In the genomic region with DNA sequence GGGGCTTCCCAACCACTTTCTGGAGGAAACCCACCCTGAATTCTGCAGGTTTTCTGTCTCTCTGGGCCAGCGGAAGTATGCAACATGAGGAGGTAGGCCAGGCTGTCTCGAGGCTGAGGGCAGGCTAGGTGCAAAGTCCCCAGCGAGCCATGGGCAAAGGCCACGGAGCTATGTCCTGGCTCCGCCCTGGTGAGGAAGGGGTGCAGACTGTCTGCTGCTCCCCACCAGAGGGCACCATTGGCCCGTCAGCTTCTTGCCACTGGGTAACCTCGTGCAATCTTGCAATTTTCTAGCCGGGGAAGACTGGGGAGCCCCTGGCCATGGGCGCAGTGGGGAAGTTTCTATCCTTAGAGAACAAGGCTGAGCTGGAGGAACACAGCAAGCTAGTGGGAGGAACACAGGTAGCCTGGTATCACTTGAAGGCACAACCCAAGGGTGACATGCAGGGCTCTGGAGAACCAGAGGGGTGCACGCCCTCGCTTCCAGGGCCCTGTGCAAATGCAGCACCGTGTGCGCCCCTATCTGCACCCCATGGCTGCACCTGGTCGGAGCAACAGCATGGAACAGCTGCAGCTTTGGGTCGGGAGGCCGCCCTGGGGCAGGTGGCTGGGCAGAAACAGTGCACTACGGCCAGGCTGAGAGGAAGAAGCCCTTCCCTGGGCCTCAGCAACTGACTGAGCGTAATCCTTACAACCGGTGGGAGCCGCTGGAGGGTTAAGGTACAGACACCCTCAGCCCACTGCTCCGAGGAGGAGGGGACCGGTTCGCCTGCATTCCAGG, we compare ENCODE assay signal across 8 cellular contexts. TPM values are rescaled to one million over a fixed set of nuclear protein-coding genes. Genes with fewer than 3 reads are reported as not detected.
DNase-seq lines count a peak whose midpoint lies in the region; ATAC-seq and TF ChIP-seq lines count a peak whose summit lies in the region.

No MANE protein-coding gene starts in this region.

- in situ Hi-C loops in transverse colon (cut with MboI; ENCODE audit: low pct_ligation_motif_present in 1 of 4, low pct_unique_long_range_greater_than_20kb in 1 of 4, low sequenced_read_pairs in 3 of 4): loop anchor here in 1 of 4 donors (5.0 kb wide), 1 partner anchor 44 kb away; no protein-coding TSS in a partner anchor

- no peak for TF ChIP-seq EP300 in transverse colon (IDR thresholded peaks at IDR 0.05; ENCODE audit: low read depth)

- no peaks in the 10 kb centered on the region for H3K36me3 ChIP-seq in DOHH2 (ENCODE audit: control insufficient read depth, low read length)
- peaks cover 0 to 13% of the 10 kb centered on the region in 2 experiments; a peak in 1 of 3 replicates for H3K36me3 ChIP-seq in HEK293 (ENCODE audit: control insufficient read depth in 2 of 2, insufficient read depth in 1 of 2, low read length in 2 of 2)
- H3K36me3 ChIP-seq in transverse colon: no peaks in the 10 kb centered on the region

- no peaks in the 10 kb centered on the region for H3K79me2 ChIP-seq in DOHH2 (ENCODE audit: control insufficient read depth, low read length)

- H3K27ac Mint-ChIP-seq in activated naive CD8-positive, alpha-beta T cell treated with anti-CD3 and anti-CD28 coated beads, Interleukin-2, amount 50 U/mL, for 24 hours: peak overlapping the region; percentile 47

- H3K4me3 Mint-ChIP-seq in activated naive CD8-positive, alpha-beta T cell treated with anti-CD3 and anti-CD28 coated beads, Interleukin-2, amount 50 U/mL, for 24 hours: no peak overlapping the region

- peaks cover 47% of the 10 kb centered on the region for H3K4me1 ChIP-seq in DOHH2 (ENCODE audit: control insufficient read depth, low read length)
- peaks cover 42% of the 10 kb centered on the region for H3K4me1 ChIP-seq in HEK293 (ENCODE audit: control insufficient read depth, insufficient read depth, low read length)
- peaks cover 63 to 98% (median 91%) of the 10 kb centered on the region in 4 donors for H3K4me1 ChIP-seq in transverse colon

- H4K20me1 ChIP-seq in DOHH2 (ENCODE audit: control insufficient read depth, insufficient read depth, low read depth, low read length): no peaks in the 10 kb centered on the region

- POLR2A ChIA-PET in HEK293 (lab: Yijun Ruan, JAX): interaction anchor here (0.7 to 10.5 kb wide), 7 partner anchors 21 to 63 kb away, joined by 3 to 194 read pairs (median 6); a partner anchor contains a TSS

- H3F3A ChIP-seq in DOHH2 (ENCODE audit: control insufficient read depth, insufficient read depth): no peaks in the 10 kb centered on the region; the same call in none of the 2 replicates

- no peaks in the 10 kb centered on the region for H3K9me3 Mint-ChIP-seq in activated naive CD8-positive, alpha-beta T cell treated with anti-CD3 and anti-CD28 coated beads, Interleukin-2, amount 50 U/mL, for 24 hours

- no peaks in the 10 kb centered on the region for H3K36me3 Mint-ChIP-seq in activated naive CD8-positive, alpha-beta T cell treated with anti-CD3 and anti-CD28 coated beads, Interleukin-2, amount 50 U/mL, for 24 hours (ENCODE audit: low read depth)

- no peaks in the 10 kb centered on the region for H3K27me3 Mint-ChIP-seq in activated naive CD8-positive, alpha-beta T cell treated with anti-CD3 and anti-CD28 coated beads, Interleukin-2, amount 50 U/mL, for 24 hours

- H3K9me2 ChIP-seq in DOHH2 (replicated peaks; ENCODE audit: control insufficient read depth, low read length): no peaks in the 10 kb centered on the region

- peak; percentile 94 for TF ChIP-seq CTCF in DOHH2 (IDR thresholded peaks at IDR 0.05; ENCODE audit: low read depth, low read length, poor library complexity, severe bottlenecking)
- TF ChIP-seq CTCF in HEK293 (tag by site-specific recombination; IDR thresholded peaks at IDR 0.05): peak; percentile 94
- peak; percentile 92 to 98 (median 95) for TF ChIP-seq CTCF in transverse colon (IDR thresholded peaks at IDR 0.05)

- intact Hi-C loops in cardiac septum (cut with DNase I) (loop anchor here (1.0 kb wide), 2 partner anchors 27 to 37 kb away; a partner anchor contains a TSS), transverse colon (cut with DNase I; ENCODE audit: low total_unique reads) (loop anchor here (2.0 kb wide), 1 partner anchor 36 kb away; a partner anchor contains a TSS)

- WGBS in transverse colon (ENCODE audit: low coverage in 1 of 2), 2 donors: 18% methylated on average over 21 of the region's 23 CpGs; no CpG with 5 or more reads in 1 of the 2 donors

- peaks cover 83% of the 10 kb centered on the region for H3K4me1 Mint-ChIP-seq in activated naive CD8-positive, alpha-beta T cell treated with anti-CD3 and anti-CD28 coated beads, Interleukin-2, amount 50 U/mL, for 24 hours

- H3K9me3 ChIP-seq in DOHH2 (ENCODE audit: control insufficient read depth, insufficient read depth, low read length): no peaks in the 10 kb centered on the region
- H3K9me3 ChIP-seq in HEK293 (ENCODE audit: control insufficient read depth, insufficient read depth, low read depth, low read length): no peaks in the 10 kb centered on the region
- no peaks in the 10 kb centered on the region for H3K9me3 ChIP-seq in transverse colon

- H3K4me3 ChIP-seq in DOHH2 (ENCODE audit: low read length): peak overlapping the region; percentile 39
- H3K4me3 ChIP-seq in HEK293 (ENCODE audit: low read depth, low read length): no peak overlapping the region
- no peak overlapping the region for H3K4me3 ChIP-seq in transverse colon

- H3K27ac ChIP-seq in DOHH2 (ENCODE audit: low read depth, low read length) (no peak overlapping the region), HEK293 (ENCODE audit: extremely low read depth, low read depth, low read length) (peak overlapping the region; percentile 4; the same call in 1 of the 2 replicates), transverse colon (peak overlapping the region; percentile 88 to 92 (median 90))

- peak overlapping the region; percentile 61 for H3K4me2 ChIP-seq in DOHH2 (ENCODE audit: low read length)

- DNase-seq in NCI-H1417 (lab: John Stamatoyannopoulos, UW) (peak; percentile 75 to 89 (median 86)), SW480 (ENCODE audit: low spot score) (peak; percentile 77), cardiac septum (ENCODE audit: low spot score) (peak; percentile 94), pons (ENCODE audit: low spot score) (peak; percentile 83), transverse colon (peak; percentile 94)
- DNase-seq in activated naive CD8-positive, alpha-beta T cell treated with anti-CD3 and anti-CD28 coated beads, Interleukin-2, amount 50 U/mL, for 24 hours: peak; percentile 92

- H3K27me3 ChIP-seq in DOHH2 (ENCODE audit: control insufficient read depth, low read length) (no peaks in the 10 kb centered on the region), transverse colon (no peaks in the 10 kb centered on the region)

- ATAC-seq in activated naive CD8-positive, alpha-beta T cell treated with anti-CD3 and anti-CD28 coated beads, Interleukin-2, amount 50 U/mL, for 24 hours: peak; percentile 81

- no peak for TF ChIP-seq POLR2A in transverse colon (IDR thresholded peaks at IDR 0.05)

- CTCF ChIA-PET in HEK293 (lab: Yijun Ruan, JAX): interaction anchor here (0.5 to 14.3 kb wide), 40 partner anchors 8 to 881 kb away, joined by 3 to 581 read pairs (median 6); a partner anchor contains a TSS

TF ChIP-seq in HEK293, 187 proteins besides CTCF, POLR2A, EP300 and RAD21 (continues in another document):
- TF ChIP-seq, protein P1, sequence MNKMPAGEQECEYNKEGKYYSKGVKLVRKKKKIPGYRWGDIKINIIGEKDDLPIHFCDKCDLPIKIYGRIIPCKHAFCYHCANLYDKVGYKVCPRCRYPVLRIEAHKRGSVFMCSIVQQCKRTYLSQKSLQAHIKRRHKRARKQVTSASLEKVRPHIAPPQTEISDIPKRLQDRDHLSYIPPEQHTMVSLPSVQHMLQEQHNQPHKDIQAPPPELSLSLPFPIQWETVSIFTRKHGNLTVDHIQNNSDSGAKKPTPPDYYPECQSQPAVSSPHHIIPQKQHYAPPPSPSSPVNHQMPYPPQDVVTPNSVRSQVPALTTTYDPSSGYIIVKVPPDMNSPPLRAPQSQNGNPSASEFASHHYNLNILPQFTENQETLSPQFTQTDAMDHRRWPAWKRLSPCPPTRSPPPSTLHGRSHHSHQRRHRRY (tag by site-specific recombination; IDR thresholded peaks at IDR 0.05): no peak
- TF ChIP-seq ZNF660 (tag by site-specific recombination; IDR thresholded peaks at IDR 0.05) (peak; percentile 61; the same call in 1 of the 2 replicates), ZBTB1 (tag by site-specific recombination; IDR thresholded peaks at IDR 0.05) (no peak), SETDB1 (IDR thresholded peaks at IDR 0.05; ENCODE audit: insufficient read length, low read length) (no peak), KLF9 (tag by site-specific recombination; IDR thresholded peaks at IDR 0.05; ENCODE audit: low read depth) (0 out of 2 replicates have a peak, but pooled peaks have one; percentile 26), ZNF549 (tag by site-specific recombination; IDR thresholded peaks at IDR 0.05) (no peak), ZNF777 (tag by site-specific recombination; IDR thresholded peaks at IDR 0.05; ENCODE audit: borderline replicate concordance) (no peak), ZNF521 (tag by site-specific recombination; IDR thresholded peaks at IDR 0.05) (no peak), BCL11A (tag by site-specific recombination; IDR thresholded peaks at IDR 0.05; ENCODE audit: low read depth) (no peak), ZNF155 (tag by site-specific recombination; IDR thresholded peaks at IDR 0.05) (no peak)
- TF ChIP-seq, protein P2, sequence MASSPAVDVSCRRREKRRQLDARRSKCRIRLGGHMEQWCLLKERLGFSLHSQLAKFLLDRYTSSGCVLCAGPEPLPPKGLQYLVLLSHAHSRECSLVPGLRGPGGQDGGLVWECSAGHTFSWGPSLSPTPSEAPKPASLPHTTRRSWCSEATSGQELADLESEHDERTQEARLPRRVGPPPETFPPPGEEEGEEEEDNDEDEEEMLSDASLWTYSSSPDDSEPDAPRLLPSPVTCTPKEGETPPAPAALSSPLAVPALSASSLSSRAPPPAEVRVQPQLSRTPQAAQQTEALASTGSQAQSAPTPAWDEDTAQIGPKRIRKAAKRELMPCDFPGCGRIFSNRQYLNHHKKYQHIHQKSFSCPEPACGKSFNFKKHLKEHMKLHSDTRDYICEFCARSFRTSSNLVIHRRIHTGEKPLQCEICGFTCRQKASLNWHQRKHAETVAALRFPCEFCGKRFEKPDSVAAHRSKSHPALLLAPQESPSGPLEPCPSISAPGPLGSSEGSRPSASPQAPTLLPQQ (tag by site-specific recombination; IDR thresholded peaks at IDR 0.05): peak; percentile 38; the same call in 1 of the 2 replicates
- TF ChIP-seq, protein P3, sequence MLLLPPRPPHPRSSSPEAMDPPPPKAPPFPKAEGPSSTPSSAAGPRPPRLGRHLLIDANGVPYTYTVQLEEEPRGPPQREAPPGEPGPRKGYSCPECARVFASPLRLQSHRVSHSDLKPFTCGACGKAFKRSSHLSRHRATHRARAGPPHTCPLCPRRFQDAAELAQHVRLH (tag by site-specific recombination; IDR thresholded peaks at IDR 0.05): no peak

RNA-seq across cellular contexts. Expression of a gene that starts 27.6 kb away (rescaled TPM):
- total RNA-seq in cardiac septum (594 TPM), transverse colon (1,000 to 10,000 TPM in 3 of 4 donors, 100 to 1,000 TPM in 1; 660 to 2,105 (median 1,778) TPM)

RNA-seq across cellular contexts. Expression of a gene that starts 34.0 kb away (rescaled TPM):
- 39.8 TPM for total RNA-seq in cardiac septum
- 100 to 1,000 TPM in 2 of 4 donors, 10 to 100 TPM in 2; 70.0 to 141 (median 107) TPM for total RNA-seq in transverse colon

RNA-seq across cellular contexts. Expression of a gene that starts 37.0 kb away (rescaled TPM):
- total RNA-seq in cardiac septum (73.8 TPM), transverse colon (100 to 1,000 TPM; 101 to 328 (median 198) TPM)
